ENCODE assay signal across 16 cellular contexts in the genomic region with DNA sequence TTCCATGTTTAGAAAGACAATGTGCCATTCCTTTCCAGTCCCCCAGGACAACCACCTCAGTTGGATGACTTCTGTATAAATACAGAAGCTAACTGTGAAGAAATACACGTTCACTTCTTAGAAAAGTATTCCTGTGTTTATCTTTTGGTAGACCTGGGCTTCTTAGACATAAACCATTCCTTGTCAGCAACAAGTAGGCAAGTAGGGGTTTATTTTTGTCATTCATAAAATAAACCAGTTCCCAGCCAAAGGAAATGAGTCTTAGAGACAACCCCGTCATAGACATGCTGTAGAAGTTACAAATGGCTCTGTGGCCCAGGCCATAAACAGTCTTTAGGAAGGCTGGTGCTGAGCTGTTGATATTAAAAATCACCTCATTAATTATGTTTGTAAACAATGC.
"Had no signal": no experiment of that assay in that cellular context is flagged by ENCODE, and none has a peak within 500 bp of the region (broad histone marks: within the 10 kb centered on the region; RNA-seq: fewer than 3 reads in every experiment).

No MANE protein-coding gene starts in this region.

- H3K4me2 ChIP-seq: hepatocyte had no signal

- ATAC-seq: left colon, left ventricle myocardium superior, psoas muscle, sciatic nerve had no signal

- H3K9me3 ChIP-seq: esophagus squamous epithelium, psoas muscle, stomach, uterus had no signal

- H2AFZ ChIP-seq: hepatocyte had no signal

- H3K4me3 ChIP-seq: esophagus squamous epithelium, hepatocyte, psoas muscle, skin epidermis, stomach, upper lobe of left lung, uterus had no signal

- H3K79me2 ChIP-seq: hepatocyte had no signal

- H3K27me3 ChIP-seq: foreskin keratinocyte, hepatocyte, stomach, upper lobe of left lung, uterus had no signal

- H3K36me3 ChIP-seq: esophagus squamous epithelium, stomach, upper lobe of left lung, uterus had no signal

- H3K4me1 ChIP-seq: esophagus squamous epithelium, psoas muscle, upper lobe of left lung, uterus had no signal

- H3K27ac ChIP-seq: esophagus squamous epithelium, foreskin keratinocyte, hepatocyte, psoas muscle, upper lobe of left lung, uterus had no signal

- DNase-seq: effector memory CD4-positive, alpha-beta T cell; esophagus squamous epithelium; head of caudate nucleus; left colon; left ventricle myocardium superior; nephron progenitor cell; psoas muscle; stimulated activated CD4-positive, alpha-beta T cell treated with anti-CD3 and anti-CD28 coated beads, Interleukin-12 subunit alpha, Interleukin-12 subunit beta, amount 100 ng/mL, for 4 hours; stimulated activated naive CD4-positive, alpha-beta T cell; stomach; upper lobe of left lung; uterus had no signal
